Comparison of ENCODE assay signal across 24 cellular contexts in genomic region chr21:42611852-42612251, GRCh38.
"Had no signal": no experiment of that assay in that cellular context is flagged by ENCODE, and none has a peak within 500 bp of the region (broad histone marks: within the 10 kb centered on the region; RNA-seq: fewer than 3 reads in every experiment).

No MANE protein-coding gene starts in this region.

- H3K27ac ChIP-seq: stomach, suprapubic skin, testis, thoracic aorta, thyroid gland, tibial artery, tibial nerve, transverse colon, upper lobe of left lung, upper lobe of right lung, uterus, vagina had no signal

- H3K4me1 ChIP-seq: testis, uterus, vagina had no signal

- H3K4me3 ChIP-seq: stomach, suprapubic skin, testis, thoracic aorta, thyroid gland, tibial artery, tibial nerve, transverse colon, upper lobe of left lung, upper lobe of right lung, uterus, vagina had no signal

- DNase-seq: stimulated activated CD4-positive, alpha-beta T cell treated with anti-CD3 and anti-CD28 coated beads, Interleukin-2, amount 100 ng/mL, for 48 hours; stimulated activated CD4-positive, alpha-beta T cell treated with anti-CD3 and anti-CD28 coated beads, Interleukin-4, amount 100 ng/mL, for 1 hour; stimulated activated CD4-positive, alpha-beta T cell treated with anti-CD3 and anti-CD28 coated beads, Interleukin-4, amount 100 ng/mL, for 24 hours; stimulated activated CD4-positive, alpha-beta T cell treated with anti-CD3 and anti-CD28 coated beads, Interleukin-4, amount 100 ng/mL, for 4 hours; stimulated activated CD8-positive, alpha-beta memory T cell treated with anti-CD3 and anti-CD28 coated beads, Interleukin-4, amount 100 ng/mL, for 48 hours; stimulated activated naive B cell treated with anti-CD40 and anti-IgM and Interleukin-4, amounts not matched to agents 10 μg/mL and 1 μg/mL and 100 μg/mL, for 72 hours; stimulated activated naive CD4-positive, alpha-beta T cell; stimulated activated naive CD4-positive, alpha-beta T cell treated with Interleukin-2 at 50 U/mL for 16 hours; stimulated activated naive CD8-positive, alpha-beta T cell treated with anti-CD3 and anti-CD28 coated beads, Interleukin-15, amount 100 ng/mL, for 72 hours; stimulated activated naive CD8-positive, alpha-beta T cell treated with anti-CD3 and anti-CD28 coated beads, Interleukin-15, Interleukin-2, amounts not matched to agents 100 U/mL and 50 U/mL, for 24 hours; stomach; substantia nigra; testis; thyroid gland; tibial artery; transverse colon; trophoblast cell; upper lobe of left lung; uterus had no signal

- H3K9me3 ChIP-seq: suprapubic skin, testis, thyroid gland, upper lobe of left lung, upper lobe of right lung, vagina had no signal

- H3K36me3 ChIP-seq: stomach, suprapubic skin, thoracic aorta, thyroid gland, tibial artery, tibial nerve, transverse colon, upper lobe of left lung, upper lobe of right lung, uterus, vagina had no signal
